In the genomic region with DNA sequence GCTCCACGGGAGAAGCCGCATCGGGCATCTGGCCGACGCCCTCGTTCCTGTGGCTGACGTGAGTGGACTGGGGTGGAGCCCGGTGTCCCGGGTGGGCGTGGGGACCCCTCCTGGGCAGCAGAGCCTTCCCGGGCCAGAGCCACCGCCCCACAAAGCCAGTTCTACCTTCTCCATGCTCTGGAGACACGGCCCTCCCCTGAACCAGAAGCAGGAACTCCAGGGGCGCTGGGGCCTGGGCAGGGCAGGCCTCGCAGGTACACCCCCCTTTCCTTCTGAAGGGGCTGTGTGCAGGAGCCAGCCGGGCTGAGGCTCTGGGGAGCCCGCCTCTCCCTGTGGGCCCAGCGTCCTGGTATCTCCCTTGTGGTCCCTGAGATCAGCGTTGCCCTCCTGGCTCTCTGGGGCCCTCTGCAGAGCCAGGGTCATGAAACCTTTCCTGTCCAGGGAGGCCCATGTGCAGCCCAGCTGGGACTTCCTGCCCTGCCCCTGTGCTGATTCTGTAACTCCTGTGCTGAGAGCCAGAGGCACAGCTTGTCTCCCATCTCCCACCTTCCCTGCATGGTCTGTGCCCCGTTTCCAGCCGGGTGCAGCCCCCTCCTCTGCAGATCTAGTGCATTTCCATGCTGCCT, we compare ENCODE assay signal across 1 cellular context.
TF ChIP-seq lines count a peak whose summit lies in the region.

No MANE protein-coding gene starts in this region.

TF ChIP-seq in WTC11, 78 proteins besides CTCF, POLR2A, EP300 and RAD21 (continued from another document):
- TF ChIP-seq ZNF281 (CRISPR knock-in tag; IDR thresholded peaks at IDR 0.05) (no peak), ZNF219 (CRISPR knock-in tag; IDR thresholded peaks at IDR 0.05; ENCODE audit: borderline replicate concordance) (no peak), ZNF396 (CRISPR knock-in tag; IDR thresholded peaks at IDR 0.05; ENCODE audit: borderline replicate concordance) (no peak), NR3C1 (CRISPR knock-in tag; conservative IDR thresholded peaks at IDR 0.05; ENCODE audit: low read depth) (no peak), CREB1 (CRISPR knock-in tag; IDR thresholded peaks at IDR 0.05) (no peak), SMAD4 (CRISPR knock-in tag; IDR thresholded peaks at IDR 0.05) (no peak), ATF2 (CRISPR knock-in tag; IDR thresholded peaks at IDR 0.05; ENCODE audit: borderline replicate concordance, low read depth) (no peak), E2F5 (CRISPR knock-in tag; IDR thresholded peaks at IDR 0.05) (no peak), NFE2L1 (CRISPR knock-in tag; IDR thresholded peaks at IDR 0.05) (no peak), ESRRA (CRISPR knock-in tag; IDR thresholded peaks at IDR 0.05; ENCODE audit: borderline replicate concordance) (no peak), EMX1 (CRISPR knock-in tag; IDR thresholded peaks at IDR 0.05) (no peak), GRHL2 (CRISPR knock-in tag; IDR thresholded peaks at IDR 0.05; ENCODE audit: insufficient replicate concordance, severe bottlenecking) (no peak), ATF1 (CRISPR knock-in tag; IDR thresholded peaks at IDR 0.05) (no peak)
- TF ChIP-seq, protein P1, sequence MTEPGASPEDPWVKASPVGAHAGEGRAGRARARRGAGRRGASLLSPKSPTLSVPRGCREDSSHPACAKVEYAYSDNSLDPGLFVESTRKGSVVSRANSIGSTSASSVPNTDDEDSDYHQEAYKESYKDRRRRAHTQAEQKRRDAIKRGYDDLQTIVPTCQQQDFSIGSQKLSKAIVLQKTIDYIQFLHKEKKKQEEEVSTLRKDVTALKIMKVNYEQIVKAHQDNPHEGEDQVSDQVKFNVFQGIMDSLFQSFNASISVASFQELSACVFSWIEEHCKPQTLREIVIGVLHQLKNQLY (CRISPR knock-in tag; IDR thresholded peaks at IDR 0.05): no peak
- TF ChIP-seq, protein P2, sequence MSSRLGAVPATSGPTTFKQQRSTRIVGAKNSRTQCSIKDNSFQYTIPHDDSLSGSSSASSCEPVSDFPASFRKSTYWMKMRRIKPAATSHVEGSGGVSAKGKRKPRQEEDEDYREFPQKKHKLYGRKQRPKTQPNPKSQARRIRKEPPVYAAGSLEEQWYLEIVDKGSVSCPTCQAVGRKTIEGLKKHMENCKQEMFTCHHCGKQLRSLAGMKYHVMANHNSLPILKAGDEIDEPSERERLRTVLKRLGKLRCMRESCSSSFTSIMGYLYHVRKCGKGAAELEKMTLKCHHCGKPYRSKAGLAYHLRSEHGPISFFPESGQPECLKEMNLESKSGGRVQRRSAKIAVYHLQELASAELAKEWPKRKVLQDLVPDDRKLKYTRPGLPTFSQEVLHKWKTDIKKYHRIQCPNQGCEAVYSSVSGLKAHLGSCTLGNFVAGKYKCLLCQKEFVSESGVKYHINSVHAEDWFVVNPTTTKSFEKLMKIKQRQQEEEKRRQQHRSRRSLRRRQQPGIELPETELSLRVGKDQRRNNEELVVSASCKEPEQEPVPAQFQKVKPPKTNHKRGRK (CRISPR knock-in tag; IDR thresholded peaks at IDR 0.05; ENCODE audit: borderline replicate concordance): no peak
- TF ChIP-seq, protein P3, sequence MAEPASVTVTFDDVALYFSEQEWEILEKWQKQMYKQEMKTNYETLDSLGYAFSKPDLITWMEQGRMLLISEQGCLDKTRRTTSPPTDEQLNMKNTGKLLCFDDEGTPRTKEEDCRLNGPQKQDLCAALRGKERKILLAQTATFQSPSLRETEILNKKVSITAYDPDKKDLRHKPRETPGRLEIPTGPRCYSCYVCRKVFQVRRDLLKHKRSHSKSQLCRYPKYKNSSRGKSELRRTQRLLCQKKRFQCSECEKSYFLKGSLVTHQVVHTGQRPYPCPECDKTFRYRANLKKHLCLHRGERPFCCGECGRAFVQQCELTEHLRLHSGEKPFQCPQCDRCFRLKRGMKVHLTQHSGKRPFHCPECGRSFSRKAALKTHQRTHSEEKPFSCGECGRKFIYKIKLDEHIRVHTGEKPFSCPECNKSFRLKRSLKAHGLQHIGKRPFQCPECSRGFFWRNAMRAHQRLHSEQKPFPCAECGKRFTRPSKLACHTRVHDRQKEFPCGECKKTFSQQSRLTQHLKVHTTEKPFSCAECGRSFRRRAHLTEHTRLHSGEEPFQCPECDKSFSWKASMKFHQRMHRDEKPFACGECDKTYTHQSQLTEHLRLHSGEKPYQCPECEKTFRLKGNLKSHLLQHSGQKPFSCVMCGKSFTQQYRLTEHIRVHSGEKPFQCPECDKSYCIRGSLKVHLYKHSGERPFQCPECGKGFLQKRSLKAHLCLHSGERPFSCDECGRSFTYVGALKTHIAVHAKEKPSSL (CRISPR knock-in tag; conservative IDR thresholded peaks at IDR 0.05): no peak
- TF ChIP-seq, protein P4, sequence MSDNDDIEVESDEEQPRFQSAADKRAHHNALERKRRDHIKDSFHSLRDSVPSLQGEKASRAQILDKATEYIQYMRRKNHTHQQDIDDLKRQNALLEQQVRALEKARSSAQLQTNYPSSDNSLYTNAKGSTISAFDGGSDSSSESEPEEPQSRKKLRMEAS (CRISPR knock-in tag; IDR thresholded peaks at IDR 0.05): no peak
- TF ChIP-seq, protein P5, sequence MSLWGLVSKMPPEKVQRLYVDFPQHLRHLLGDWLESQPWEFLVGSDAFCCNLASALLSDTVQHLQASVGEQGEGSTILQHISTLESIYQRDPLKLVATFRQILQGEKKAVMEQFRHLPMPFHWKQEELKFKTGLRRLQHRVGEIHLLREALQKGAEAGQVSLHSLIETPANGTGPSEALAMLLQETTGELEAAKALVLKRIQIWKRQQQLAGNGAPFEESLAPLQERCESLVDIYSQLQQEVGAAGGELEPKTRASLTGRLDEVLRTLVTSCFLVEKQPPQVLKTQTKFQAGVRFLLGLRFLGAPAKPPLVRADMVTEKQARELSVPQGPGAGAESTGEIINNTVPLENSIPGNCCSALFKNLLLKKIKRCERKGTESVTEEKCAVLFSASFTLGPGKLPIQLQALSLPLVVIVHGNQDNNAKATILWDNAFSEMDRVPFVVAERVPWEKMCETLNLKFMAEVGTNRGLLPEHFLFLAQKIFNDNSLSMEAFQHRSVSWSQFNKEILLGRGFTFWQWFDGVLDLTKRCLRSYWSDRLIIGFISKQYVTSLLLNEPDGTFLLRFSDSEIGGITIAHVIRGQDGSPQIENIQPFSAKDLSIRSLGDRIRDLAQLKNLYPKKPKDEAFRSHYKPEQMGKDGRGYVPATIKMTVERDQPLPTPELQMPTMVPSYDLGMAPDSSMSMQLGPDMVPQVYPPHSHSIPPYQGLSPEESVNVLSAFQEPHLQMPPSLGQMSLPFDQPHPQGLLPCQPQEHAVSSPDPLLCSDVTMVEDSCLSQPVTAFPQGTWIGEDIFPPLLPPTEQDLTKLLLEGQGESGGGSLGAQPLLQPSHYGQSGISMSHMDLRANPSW (CRISPR knock-in tag; conservative IDR thresholded peaks at IDR 0.05; ENCODE audit: low read depth): no peak
